17 cellular contexts compared by ENCODE assay signal in the genomic region with DNA sequence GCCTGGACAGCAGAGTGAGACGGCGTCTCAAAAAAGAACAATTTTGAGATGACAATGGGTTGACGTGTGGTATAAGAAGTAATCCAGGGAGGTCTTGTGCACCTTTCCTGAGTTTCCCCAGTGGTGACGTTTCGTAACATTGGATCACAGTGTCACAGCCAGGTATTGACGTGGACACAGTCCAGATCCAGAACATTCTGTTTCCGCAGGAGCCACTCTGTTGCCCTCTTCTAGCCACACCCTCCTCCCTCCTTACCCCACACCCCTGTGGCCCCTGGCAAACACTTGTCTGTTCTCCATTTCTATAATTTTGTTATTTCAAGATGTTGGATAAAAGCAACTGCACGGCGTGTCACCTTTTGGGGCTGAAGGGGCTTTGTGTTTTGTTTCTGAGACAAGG. TPM values are rescaled to one million over a fixed set of nuclear protein-coding genes. Genes with fewer than 3 reads are reported as not detected.
DNase-seq lines count a peak whose midpoint lies in the region; ATAC-seq and TF ChIP-seq lines count a peak whose summit lies in the region.
"Had no signal": no experiment of that assay in that cellular context is flagged by ENCODE, and none has a peak within 500 bp of the region (broad histone marks: within the 10 kb centered on the region; RNA-seq: fewer than 3 reads in every experiment).

No MANE protein-coding gene starts in this region.

- WGBS in lower leg skin, 2 donors = 87 to 88% methylated on average over 9 of the region's 9 CpGs

- TF ChIP-seq CTCF in right atrium auricular region (IDR thresholded peaks at IDR 0.05) = no peak
- TF ChIP-seq CTCF in lower leg skin (IDR thresholded peaks at IDR 0.05) = no peak

- H3K4me3 ChIP-seq in right atrium auricular region (no peak overlapping the region), skeletal muscle satellite cell (ENCODE audit: low read length) (no peak overlapping the region), lower leg skin (ENCODE audit: low read depth, poor library complexity, severe bottlenecking) (no peak overlapping the region)
- H3K4me3 ChIP-seq in effector memory CD4-positive, alpha-beta T cell (ENCODE audit: insufficient read depth, low read depth, low read length, poor library complexity, severe bottlenecking) = no peak overlapping the region
- H3K4me3 ChIP-seq: cardiac muscle cell, mucosa of descending colon, pancreas, SK-N-MC had no signal

- intact Hi-C loops in Right ventricle myocardium inferior (cut with DNase I) (loop anchor here (2.0 kb wide), 1 partner anchor 15 kb away; no protein-coding TSS in a partner anchor), lower leg skin (cut with DNase I; ENCODE audit: low total_unique reads) (no loop called here)

- peak overlapping the region; percentile 72 to 81 for H3K27ac ChIP-seq in right atrium auricular region
- H3K27ac ChIP-seq in effector memory CD4-positive, alpha-beta T cell (ENCODE audit: insufficient read depth, low read length, poor library complexity, severe bottlenecking) = no peak overlapping the region
- H3K27ac ChIP-seq: cardiac muscle cell, pancreas, SK-N-MC had no signal

- no peaks in the 10 kb centered on the region for H3K36me3 ChIP-seq in right atrium auricular region
- no peaks in the 10 kb centered on the region for H3K36me3 ChIP-seq in skeletal muscle satellite cell (ENCODE audit: insufficient read depth, low read length)
- H3K36me3 ChIP-seq in effector memory CD4-positive, alpha-beta T cell (ENCODE audit: control insufficient read depth, insufficient read depth, low read length) = no peaks in the 10 kb centered on the region
- H3K36me3 ChIP-seq: cardiac muscle cell, pancreas had no signal

- H3K9me3 ChIP-seq in right atrium auricular region (no peaks in the 10 kb centered on the region), skeletal muscle satellite cell (replicated peaks; ENCODE audit: low read length) (no peaks in the 10 kb centered on the region)
- H3K9me3 ChIP-seq in effector memory CD4-positive, alpha-beta T cell (ENCODE audit: control insufficient read depth, low read length) = no peaks in the 10 kb centered on the region
- H3K9me3 ChIP-seq: mucosa of descending colon, pancreas had no signal

- no peak for TF ChIP-seq POLR2A in lower leg skin (IDR thresholded peaks at IDR 0.05)

- peak overlapping the region; percentile 74 for H3K9ac ChIP-seq in skeletal muscle satellite cell (ENCODE audit: low read depth, low read length)

- H3K4me1 ChIP-seq in right atrium auricular region (peaks cover 0 to 6% of the 10 kb centered on the region in 2 donors), skeletal muscle satellite cell (ENCODE audit: control insufficient read depth, insufficient read depth, low read length) (peaks cover 29% of the 10 kb centered on the region)
- H3K4me1 ChIP-seq in effector memory CD4-positive, alpha-beta T cell (ENCODE audit: control insufficient read depth, insufficient read depth, low read length, poor library complexity, severe bottlenecking) = no peaks in the 10 kb centered on the region
- H3K4me1 ChIP-seq: pancreas had no signal

- no peak for DNase-seq in right atrium auricular region (ENCODE audit: low spot score)
- no peak for DNase-seq in Right ventricle myocardium inferior (ENCODE audit: missing footprints)
- peak; percentile 81 for DNase-seq in left lobe of liver (ENCODE audit: low spot score)
- DNase-seq in AML-193 (lab: John Stamatoyannopoulos, UW) = no peak
- no peak for DNase-seq in effector memory CD4-positive, alpha-beta T cell
- no peak for DNase-seq in lower leg skin (ENCODE audit: low spot score in 2 of 2)
- DNase-seq: activated CD4-positive, alpha-beta T cell treated with anti-CD3 and anti-CD28 coated beads, Interleukin-2, amount 50 U/mL, for 4 hours; activated T-cell treated with anti-CD3 and anti-CD28 coated beads, Interleukin-2, amount 50 U/mL, for 24 hours; immature natural killer cell; mucosa of descending colon; NCI-H1694 treated with DMSO at 0.1 percent for 48 hours; NCI-H524 treated with DMSO at 0.1 percent for 48 hours; pancreas had no signal

- peak overlapping the region; percentile 59 for H3K4me2 ChIP-seq in skeletal muscle satellite cell (ENCODE audit: low read length)

- H3K27me3 ChIP-seq in right atrium auricular region (no peaks in the 10 kb centered on the region), skeletal muscle satellite cell (ENCODE audit: control insufficient read depth, insufficient read depth, low read length) (no peaks in the 10 kb centered on the region)
- H3K27me3 ChIP-seq in effector memory CD4-positive, alpha-beta T cell (replicated peaks; ENCODE audit: control insufficient read depth, insufficient read depth, low read length, poor library complexity, severe bottlenecking) = no peaks in the 10 kb centered on the region
- H3K27me3 ChIP-seq: cardiac muscle cell, pancreas had no signal

- no peak for ATAC-seq in Right ventricle myocardium inferior
- peak; percentile 89 for ATAC-seq in left lobe of liver
- no peak for ATAC-seq in GM21786 (IDR thresholded peaks at IDR 0.05; ENCODE audit: unreplicated experiment)

RNA-seq across cellular contexts. Expression of a gene that starts 6.5 kb away (rescaled TPM):
- total RNA-seq in right atrium auricular region = 10 to 100 TPM; 18.2 to 19.7 TPM
- total RNA-seq in Right ventricle myocardium inferior = 20.3 TPM
- total RNA-seq in left lobe of liver = 21.2 TPM
- 15.7 and 17.7 TPM in 2 replicates for total RNA-seq in skeletal muscle satellite cell (2012; rRNA removed)
- total RNA-seq in lower leg skin = 10 to 100 TPM; 20.9 to 31.9 (median 31.2) TPM
